In the genomic region with DNA sequence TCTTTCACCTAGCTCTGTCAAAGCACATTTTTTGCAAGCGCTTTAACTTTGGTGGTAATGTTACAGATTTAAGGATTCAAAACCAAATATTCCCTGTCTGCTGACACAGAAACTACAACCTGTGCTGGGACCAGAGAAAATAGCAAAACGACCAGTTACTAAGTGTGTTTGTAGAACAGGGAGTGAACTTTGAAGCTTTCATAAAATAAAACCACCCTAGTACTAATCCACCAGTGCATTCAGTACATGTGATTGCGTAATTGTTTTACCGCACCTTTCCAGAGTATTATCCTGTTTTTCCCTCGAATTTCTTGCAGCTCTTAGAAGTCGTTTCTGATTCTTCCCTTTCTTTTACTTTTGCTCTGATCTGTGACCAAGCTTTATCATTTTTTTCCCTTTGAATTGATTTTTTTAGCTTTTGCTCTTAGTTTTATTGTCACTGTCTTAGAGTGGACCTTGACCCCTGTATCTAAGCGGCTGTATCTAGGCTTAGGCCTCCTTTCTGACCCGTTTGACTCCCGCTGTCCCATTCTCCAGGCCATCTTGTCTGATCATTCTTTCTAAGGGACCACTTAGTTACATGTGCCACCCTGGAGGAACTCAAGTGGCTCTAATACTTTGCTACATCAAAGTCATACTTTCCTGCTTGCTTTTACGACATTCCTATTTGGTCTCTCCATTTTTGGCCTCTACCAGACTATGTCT, we compare ENCODE assay signal across 28 cellular contexts. TPM values are rescaled to one million over a fixed set of nuclear protein-coding genes. Genes with fewer than 3 reads are reported as not detected.
DNase-seq lines count a peak whose midpoint lies in the region; ATAC-seq and TF ChIP-seq lines count a peak whose summit lies in the region.
"Had no signal": no experiment of that assay in that cellular context is flagged by ENCODE, and none has a peak within 500 bp of the region (broad histone marks: within the 10 kb centered on the region; RNA-seq: fewer than 3 reads in every experiment).

No MANE protein-coding gene starts in this region.

- no peak for ATAC-seq in HG03025 (IDR thresholded peaks at IDR 0.05; ENCODE audit: low FRiP score, unreplicated experiment)
- no peak for ATAC-seq in activated T-cell treated with anti-CD3 and anti-CD28 coated beads, Interleukin-2, amount 50 U/mL, for 4 hours
- ATAC-seq: left cardiac atrium; naive thymus-derived CD4-positive, alpha-beta T cell; Panc1; stimulated activated naive B cell treated with anti-CD40 and anti-IgM and Interleukin-4, amounts not matched to agents 10 μg/mL and 1 μg/mL and 100 μg/mL, for 72 hours had no signal

- TF ChIP-seq POLR2A in Peyer's patch (IDR thresholded peaks at IDR 0.05) (no peak), esophagus squamous epithelium (IDR thresholded peaks at IDR 0.05) (no peak)

- H3K4me3 Mint-ChIP-seq in type B pancreatic cell: no peak overlapping the region
- no peak overlapping the region for H3K4me3 Mint-ChIP-seq in activated T-cell treated with anti-CD3 and anti-CD28 coated beads, Interleukin-2, amount 50 U/mL, for 4 hours
- H3K4me3 Mint-ChIP-seq: activated CD4-positive, alpha-beta memory T cell treated with anti-CD3 and anti-CD28 coated beads, Interleukin-2, amount 10 ng/mL, durations not matched to agents 7 days and 5 days; activated naive CD4-positive, alpha-beta T cell treated with anti-CD3 and anti-CD28 coated beads, Interleukin-2, amount 10 ng/mL, durations not matched to agents 7 days and 5 days; brain; naive thymus-derived CD4-positive, alpha-beta T cell; stimulated activated naive B cell treated with anti-CD40 and anti-IgM and Interleukin-4, amounts not matched to agents 10 μg/mL and 1 μg/mL and 100 μg/mL, for 72 hours had no signal

- no peaks in the 10 kb centered on the region for H3K36me3 ChIP-seq in Peyer's patch
- no peaks in the 10 kb centered on the region for H3K36me3 ChIP-seq in esophagus squamous epithelium
- H3K36me3 ChIP-seq in mucosa of rectum (ENCODE audit: control insufficient read depth in 2 of 2, insufficient read depth in 2 of 2, low read length in 2 of 2): no peaks in the 10 kb centered on the region

- H3K27me3 ChIP-seq in Peyer's patch (no peaks in the 10 kb centered on the region), esophagus squamous epithelium (no peaks in the 10 kb centered on the region), mucosa of rectum (ENCODE audit: control insufficient read depth in 2 of 2, insufficient read depth in 2 of 2, low read length in 2 of 2) (no peaks in the 10 kb centered on the region)

- 69 to 75% methylated on average over 10 of the region's 10 CpGs for WGBS in esophagus squamous epithelium, 2 donors

- H3K4me1 ChIP-seq in Peyer's patch (peaks cover 0 to 20% (median 0%) of the 10 kb centered on the region in 4 donors), esophagus squamous epithelium (peaks cover 0 to 31% (median 12%) of the 10 kb centered on the region in 3 donors), mucosa of rectum (ENCODE audit: control insufficient read depth in 2 of 2, insufficient read depth in 2 of 2, low read length in 2 of 2) (peaks cover 11 to 34% of the 10 kb centered on the region in 2 donors)

- peak overlapping the region; percentile 10 to 57 for H3K9ac ChIP-seq in mucosa of rectum (ENCODE audit: low read depth in 1 of 2, low read length in 2 of 2)

- H3K4me1 Mint-ChIP-seq in type B pancreatic cell (ENCODE audit: unreplicated experiment): peaks cover 17% of the 10 kb centered on the region
- H3K4me1 Mint-ChIP-seq in activated T-cell treated with anti-CD3 and anti-CD28 coated beads, Interleukin-2, amount 50 U/mL, for 4 hours (ENCODE audit: low read depth): peaks cover 38% of the 10 kb centered on the region
- H3K4me1 Mint-ChIP-seq: brain had no signal

- H3K4me3 ChIP-seq in Peyer's patch (peak overlapping the region in 2 of 4 donors; percentile 7 to 22), esophagus squamous epithelium (no peak overlapping the region), mucosa of rectum (ENCODE audit: low read length in 2 of 2) (peak overlapping the region; percentile 46 to 53)

- peaks cover 10% of the 10 kb centered on the region for H3K36me3 Mint-ChIP-seq in type B pancreatic cell
- peaks cover 29% of the 10 kb centered on the region for H3K36me3 Mint-ChIP-seq in activated T-cell treated with anti-CD3 and anti-CD28 coated beads, Interleukin-2, amount 50 U/mL, for 4 hours (ENCODE audit: insufficient read depth)

- peaks cover 5% of the 10 kb centered on the region for H3K9me3 Mint-ChIP-seq in type B pancreatic cell
- peaks cover 6% of the 10 kb centered on the region for H3K9me3 Mint-ChIP-seq in activated T-cell treated with anti-CD3 and anti-CD28 coated beads, Interleukin-2, amount 50 U/mL, for 4 hours

- no peaks in the 10 kb centered on the region for H3K27me3 Mint-ChIP-seq in type B pancreatic cell
- no peaks in the 10 kb centered on the region for H3K27me3 Mint-ChIP-seq in activated T-cell treated with anti-CD3 and anti-CD28 coated beads, Interleukin-2, amount 50 U/mL, for 4 hours (ENCODE audit: low read depth)
- H3K27me3 Mint-ChIP-seq: activated CD4-positive, alpha-beta memory T cell treated with anti-CD3 and anti-CD28 coated beads, Interleukin-2, amount 10 ng/mL, durations not matched to agents 7 days and 5 days; activated naive CD4-positive, alpha-beta T cell treated with anti-CD3 and anti-CD28 coated beads, Interleukin-2, amount 10 ng/mL, durations not matched to agents 7 days and 5 days; brain; naive thymus-derived CD4-positive, alpha-beta T cell; stimulated activated naive B cell treated with anti-CD40 and anti-IgM and Interleukin-4, amounts not matched to agents 10 μg/mL and 1 μg/mL and 100 μg/mL, for 72 hours had no signal

- peak overlapping the region; percentile 3 for H3K27ac Mint-ChIP-seq in type B pancreatic cell
- H3K27ac Mint-ChIP-seq: activated CD4-positive, alpha-beta memory T cell treated with anti-CD3 and anti-CD28 coated beads, Interleukin-2, amount 10 ng/mL, durations not matched to agents 7 days and 5 days; activated naive CD4-positive, alpha-beta T cell treated with anti-CD3 and anti-CD28 coated beads, Interleukin-2, amount 10 ng/mL, durations not matched to agents 7 days and 5 days; stimulated activated naive B cell treated with anti-CD40 and anti-IgM and Interleukin-4, amounts not matched to agents 10 μg/mL and 1 μg/mL and 100 μg/mL, for 72 hours had no signal

- TF ChIP-seq CTCF in Peyer's patch (IDR thresholded peaks at IDR 0.05) (peak in 3 of 6 experiments; percentile 43 to 50 (median 50)), esophagus squamous epithelium (IDR thresholded peaks at IDR 0.05) (peak in 3 of 6 experiments; percentile 2 to 15 (median 13)), type B pancreatic cell (conservative IDR thresholded peaks at IDR 0.05) (no peak)

- DNase-seq in Peyer's patch (no peak), esophagus squamous epithelium (lab: John Stamatoyannopoulos, UW) (no peak), type B pancreatic cell (ENCODE audit: extremely low spot score, unreplicated experiment) (no peak), mesenteric fat pad (ENCODE audit: low spot score) (no peak), NCI-H2227 treated with DMSO at 0.1 percent for 48 hours (lab: John Stamatoyannopoulos, UW) (no peak)
- DNase-seq in activated T-cell treated with anti-CD3 and anti-CD28 coated beads, Interleukin-2, amount 50 U/mL, for 4 hours: no peak
- DNase-seq: activated CD4-positive, alpha-beta memory T cell treated with anti-CD3 and anti-CD28 coated beads, Interleukin-2, amount 10 ng/mL, durations not matched to agents 7 days and 5 days; activated CD8-positive, alpha-beta memory T cell treated with anti-CD3 and anti-CD28 coated beads, Interleukin-2, amount 50 U/mL, for 4 hours; activated naive CD4-positive, alpha-beta T cell treated with anti-CD3 and anti-CD28 coated beads, Interleukin-2, amount 10 ng/mL, durations not matched to agents 7 days and 5 days; amniotic stem cell; C1 segment of cervical spinal cord; cerebellar nuclear complex; COR-L47; hippocampal formation; KG1; left cardiac atrium; mesendoderm; naive thymus-derived CD4-positive, alpha-beta T cell; NCI-H1417; NCI-H2029 treated with DMSO at 0.1 percent for 48 hours; occipital lobe; SHP77; stimulated activated naive B cell treated with anti-CD40 and anti-IgM and Interleukin-4, amounts not matched to agents 10 μg/mL and 1 μg/mL and 100 μg/mL, for 72 hours; substantia nigra had no signal

- H3K27ac ChIP-seq in Peyer's patch: peak overlapping the region in 3 of 4 donors; percentile 14 to 73 (median 72)
- peak overlapping the region in 3 of 4 donors; percentile 4 to 75 (median 64) for H3K27ac ChIP-seq in esophagus squamous epithelium
- peak overlapping the region; percentile 69 to 88 for H3K27ac ChIP-seq in mucosa of rectum (ENCODE audit: low read depth in 2 of 2, low read length in 2 of 2)

- intact Hi-C loops in esophagus squamous epithelium (cut with DNase I): no loop called here

- H3K9me3 ChIP-seq in Peyer's patch (no peaks in the 10 kb centered on the region), esophagus squamous epithelium (no peaks in the 10 kb centered on the region), mucosa of rectum (ENCODE audit: control insufficient read depth in 2 of 2, low read length in 2 of 2) (no peaks in the 10 kb centered on the region)

RNA-seq across cellular contexts. Expression of a gene that starts 16.4 kb away (rescaled TPM):
- total RNA-seq in Peyer's patch: 100 to 1,000 TPM in 1 of 4 donors, 10 to 100 TPM in 3; 63.0 to 107 (median 81.7) TPM
- total RNA-seq in esophagus squamous epithelium: 10 to 100 TPM; 22.7 to 54.4 (median 32.3) TPM
- total RNA-seq in type B pancreatic cell (ENCODE audit: low replicate concordance): 44.2 and 46.2 TPM in 2 replicates
- total RNA-seq in mesenteric fat pad: 23.7 TPM
- total RNA-seq in activated T-cell treated with anti-CD3 and anti-CD28 coated beads, Interleukin-2, amount 50 U/mL, for 4 hours: 10 to 100 TPM; 42.4 to 48.1 (median 45.1) TPM

Comparison
In these comparisons a context has a peak if more than half of its experiments do, and no peak if none do; other contexts are left out.
1. H3K4me3 ChIP-seq: peak in mucosa of rectum (2 of 2); none in esophagus squamous epithelium (0 of 4).
2. Peak in every context shown above with its lines, with median percentiles within 50 percentile points of each other: H3K27ac ChIP-seq.